In genomic region chr3:170356596-170357175, GRCh38 we compare ENCODE assay signal across 8 cellular contexts. TPM values are rescaled to one million over a fixed set of nuclear protein-coding genes. Genes with fewer than 3 reads are reported as not detected.
A peak's percentile ranks its signal among the peaks of the same experiment; 100 is the strongest.
DNase-seq lines count a peak whose midpoint lies in the region; ATAC-seq and TF ChIP-seq lines count a peak whose summit lies in the region.

No MANE protein-coding gene starts in this region.

- no peaks in the 10 kb centered on the region for H3K27me3 Mint-ChIP-seq in activated naive CD8-positive, alpha-beta T cell treated with anti-CD3 and anti-CD28 coated beads, Interleukin-2, amount 50 U/mL, for 24 hours

- H3K36me3 ChIP-seq in SJSA1: peaks cover 35% of the 10 kb centered on the region
- peaks cover 0 to 25% (median 0%) of the 10 kb centered on the region in 9 donors for H3K36me3 ChIP-seq in heart right ventricle
- H3K36me3 ChIP-seq in psoas muscle (ENCODE audit: insufficient read depth in 1 of 2, low read depth in 1 of 2): peaks cover 0 to 12% of the 10 kb centered on the region in 2 donors
- peaks cover 0 to 3% of the 10 kb centered on the region in 2 donors for H3K36me3 ChIP-seq in aorta (ENCODE audit: control insufficient read depth in 1 of 2, insufficient read depth in 2 of 2, low read length in 1 of 2)

- intact Hi-C loops in heart right ventricle (cut with DNase I): loop anchor here in 6 of 10 donors (2.0 to 10.0 kb wide), 4 partner anchors 44 to 174 kb away; partner anchors contain the start of genes PHC3 (in 3 of the 6) and PRKCI (in 1 of the 6)
- intact Hi-C loops in psoas muscle (cut with DNase I): loop anchor here (5.0 to 10.0 kb wide), 4 partner anchors 39 to 592 kb away; partner anchors contain the start of genes PRKCI (in 2 of the 2), ACTRT3 (in 1 of the 2) and TERC (in 1 of the 2)
- intact Hi-C loops in aorta (cut with DNase I): no loop called here

- H3K4me1 ChIP-seq in SJSA1 (replicated peaks): peaks cover 53% of the 10 kb centered on the region
- H3K4me1 ChIP-seq in heart right ventricle: peaks cover 0 to 59% (median 42%) of the 10 kb centered on the region in 9 donors
- H3K4me1 ChIP-seq in psoas muscle: peaks cover 25% of the 10 kb centered on the region
- peaks cover 4 to 6% of the 10 kb centered on the region in 2 donors for H3K4me1 ChIP-seq in aorta (ENCODE audit: control insufficient read depth in 1 of 2, insufficient read depth in 2 of 2, low read length in 2 of 2)

- WGBS in heart right ventricle, 2 donors: 0 to 1% methylated on average over 7 to 60 of the region's 60 CpGs
- WGBS in psoas muscle, 3 donors: 0 to 1% (median 1%) methylated on average over 18 to 59 of the region's 60 CpGs
- WGBS in aorta, 2 donors: 1% methylated on average over 26 to 60 of the region's 60 CpGs

- H3K27me3 ChIP-seq in SJSA1 (replicated peaks): no peaks in the 10 kb centered on the region
- H3K27me3 ChIP-seq in heart right ventricle: no peaks in the 10 kb centered on the region
- H3K27me3 ChIP-seq in psoas muscle (ENCODE audit: insufficient read depth in 3 of 3, low read length in 2 of 3): no peaks in the 10 kb centered on the region
- H3K27me3 ChIP-seq in aorta (ENCODE audit: control insufficient read depth in 1 of 2, insufficient read depth in 2 of 2, low read length in 1 of 2): no peaks in the 10 kb centered on the region

- peak overlapping the region; percentile 75 for H3K4me3 Mint-ChIP-seq in activated naive CD8-positive, alpha-beta T cell treated with anti-CD3 and anti-CD28 coated beads, Interleukin-2, amount 50 U/mL, for 24 hours

- peak; percentile 33 for ATAC-seq in GM21367 (IDR thresholded peaks at IDR 0.05; ENCODE audit: unreplicated experiment)
- peak; percentile 51 for ATAC-seq in activated naive CD8-positive, alpha-beta T cell treated with anti-CD3 and anti-CD28 coated beads, Interleukin-2, amount 50 U/mL, for 24 hours
- peak; percentile 74 to 87 (median 80) for ATAC-seq in heart right ventricle
- peak in 3 of 4 donors; percentile 51 to 76 (median 62) for ATAC-seq in psoas muscle
- peak; percentile 80 for ATAC-seq in aorta (ENCODE audit: low FRiP score)

- H3K27ac ChIP-seq in SJSA1 (peak overlapping the region; percentile 88), heart right ventricle (peak overlapping the region; percentile 97 to 100 (median 100)), psoas muscle (peak overlapping the region; percentile 93), aorta (ENCODE audit: low read depth in 1 of 2, low read length in 2 of 2) (peak overlapping the region; percentile 94 to 98)

- peak overlapping the region; percentile 85 for H3K4me3 ChIP-seq in SJSA1
- H3K4me3 ChIP-seq in heart right ventricle: peak overlapping the region; percentile 11 to 100 (median 98)
- H3K4me3 ChIP-seq in psoas muscle: peak overlapping the region; percentile 82
- peak overlapping the region; percentile 60 to 67 for H3K4me3 ChIP-seq in aorta (ENCODE audit: low read length in 2 of 2)

- TF ChIP-seq CTCF in heart right ventricle (IDR thresholded peaks at IDR 0.05) (no peak), psoas muscle (IDR thresholded peaks at IDR 0.05) (no peak)

- DNase-seq in DMS79 treated with DMSO at 0.1 percent for 48 hours (lab: John Stamatoyannopoulos, UW): peak; percentile 63
- DNase-seq in HT-29 (ENCODE audit: low spot score): peak; percentile 96
- peak in 1 of 2 experiments; percentile 89 for DNase-seq in SJSA1 (ENCODE audit: low read depth in 1 of 2, low spot score in 2 of 2)
- peak; percentile 66 for DNase-seq in activated naive CD8-positive, alpha-beta T cell treated with anti-CD3 and anti-CD28 coated beads, Interleukin-2, amount 50 U/mL, for 24 hours
- DNase-seq in heart right ventricle: peak; percentile 91
- DNase-seq in psoas muscle: peak; percentile 89 to 92
- peak; percentile 92 to 95 for DNase-seq in aorta

- peaks cover 5% of the 10 kb centered on the region for H3K9me3 Mint-ChIP-seq in activated naive CD8-positive, alpha-beta T cell treated with anti-CD3 and anti-CD28 coated beads, Interleukin-2, amount 50 U/mL, for 24 hours

- peak overlapping the region; percentile 78 for H3K27ac Mint-ChIP-seq in activated naive CD8-positive, alpha-beta T cell treated with anti-CD3 and anti-CD28 coated beads, Interleukin-2, amount 50 U/mL, for 24 hours

- peaks cover 55% of the 10 kb centered on the region for H3K4me1 Mint-ChIP-seq in activated naive CD8-positive, alpha-beta T cell treated with anti-CD3 and anti-CD28 coated beads, Interleukin-2, amount 50 U/mL, for 24 hours

- H3K9me3 ChIP-seq in SJSA1 (replicated peaks) (no peaks in the 10 kb centered on the region), heart right ventricle (no peaks in the 10 kb centered on the region), psoas muscle (no peaks in the 10 kb centered on the region), aorta (ENCODE audit: control insufficient read depth, low read length) (no peaks in the 10 kb centered on the region)

- H3K36me3 Mint-ChIP-seq in activated naive CD8-positive, alpha-beta T cell treated with anti-CD3 and anti-CD28 coated beads, Interleukin-2, amount 50 U/mL, for 24 hours (ENCODE audit: low read depth): peaks cover 21% of the 10 kb centered on the region

RNA-seq across cellular contexts. Expression of gene SKIL, which starts 0.8 kb away (rescaled TPM):
- 51.7 and 54.2 TPM in 2 replicates for total RNA-seq in HT-29 (2014; rRNA removed; shearing (Covaris generic))
- total RNA-seq in SJSA1 (2014; rRNA removed; shearing (Covaris generic)): 31.0 and 51.5 TPM in 2 replicates
- 10 to 100 TPM; 17.7 to 32.1 (median 24.9) TPM for total RNA-seq in heart right ventricle
- polyA plus RNA-seq in heart right ventricle: 10 to 100 TPM in 1 of 2 donors, 1 to 10 TPM in 1; 4.9 to 10.2 TPM
- total RNA-seq in psoas muscle: 10 to 100 TPM; 30.1 to 46.6 (median 40.2) TPM
- 10 to 100 TPM in 2 of 3 donors, 1 to 10 TPM in 1; 7.3 to 15.9 (median 14.0) TPM for polyA plus RNA-seq in psoas muscle
- total RNA-seq in aorta: 100 to 1,000 TPM in 1 of 2 donors, 10 to 100 TPM in 1; 98.7 to 134 TPM
- 10 to 100 TPM; 13.6 to 16.5 TPM for polyA plus RNA-seq in aorta

Comparison
In these comparisons a context has a peak if more than half of its experiments do, and no peak if none do; other contexts are left out.
1. intact Hi-C loops: an anchor here in heart right ventricle (2.0 to 10.0 kb wide) and psoas muscle (5.0 to 10.0 kb wide); none called in aorta.